18 cellular contexts compared by ENCODE assay signal in genomic region chr19:11177592-11177991, GRCh38. TPM values are rescaled to one million over a fixed set of nuclear protein-coding genes. Genes with fewer than 3 reads are reported as not detected.
"Had no signal": no experiment of that assay in that cellular context is flagged by ENCODE, and none has a peak within 500 bp of the region (broad histone marks: within the 10 kb centered on the region; RNA-seq: fewer than 3 reads in every experiment).

No MANE protein-coding gene starts in this region.

- H3K27me3 ChIP-seq: hepatocyte, neutrophil, suprapubic skin, upper lobe of left lung had no signal

- ATAC-seq: activated CD8-positive, alpha-beta T cell treated with anti-CD3 and anti-CD28 coated beads for 36 hours; esophagus mucosa; naive thymus-derived CD8-positive, alpha-beta T cell; stimulated activated naive CD8-positive, alpha-beta T cell treated with anti-CD3 and anti-CD28 coated beads, Interleukin-15, Interleukin-2, amounts not matched to agents 100 U/mL and 50 U/mL, for 24 hours had no signal

- H3K36me3 Mint-ChIP-seq: naive thymus-derived CD8-positive, alpha-beta T cell had no signal

- H3K36me3 ChIP-seq: neutrophil had no signal

- H3K9me3 ChIP-seq: neutrophil, suprapubic skin, upper lobe of left lung had no signal

- H3K27ac Mint-ChIP-seq: activated CD4-positive, alpha-beta T cell treated with anti-CD3 and anti-CD28 coated beads, Interleukin-2, amount 10 ng/mL, durations not matched to agents 24 days and 14 days; activated CD8-positive, alpha-beta T cell treated with anti-CD3 and anti-CD28 coated beads for 36 hours; activated T-helper 2 cell treated with anti-CD3 and anti-CD28 coated beads, Interferon-gamma antibody, Interleukin-2, Interleukin-4, amounts not matched to agents 10 μg/mL and 5 μg/mL and 100 μg/mL, durations not matched to agents 14 hours and 24 hours and 36 hours had no signal

- H3K27me3 Mint-ChIP-seq: central memory CD8-positive, alpha-beta T cell had no signal

- H3K4me3 ChIP-seq: coronary artery, hepatocyte, suprapubic skin, upper lobe of left lung had no signal

- DNase-seq: activated CD4-positive, alpha-beta T cell treated with anti-CD3 and anti-CD28 coated beads, Interleukin-2, amount 10 ng/mL, durations not matched to agents 24 days and 14 days; activated CD4-positive, CD25-positive, alpha-beta regulatory T cell; activated CD8-positive, alpha-beta T cell treated with anti-CD3 and anti-CD28 coated beads for 36 hours; activated naive CD4-positive, alpha-beta T cell treated with Interleukin-2 at 50 U/mL for 16 hours; activated T-cell treated with anti-CD3 and anti-CD28 coated beads, Interleukin-2, amount 50 U/mL, for 1 hour; naive thymus-derived CD8-positive, alpha-beta T cell; stimulated activated CD4-positive, alpha-beta T cell treated with anti-CD3 and anti-CD28 coated beads, Interleukin-12 subunit alpha, Interleukin-12 subunit beta, amount 100 ng/mL, for 4 hours; stimulated activated naive CD8-positive, alpha-beta T cell treated with anti-CD3 and anti-CD28 coated beads, Interleukin-15, Interleukin-2, amounts not matched to agents 100 U/mL and 50 U/mL, for 24 hours; T-helper 1 cell; T-helper 9 cell had no signal

- H3K4me3 Mint-ChIP-seq: activated CD4-positive, alpha-beta T cell treated with anti-CD3 and anti-CD28 coated beads, Interleukin-2, amount 10 ng/mL, durations not matched to agents 24 days and 14 days; activated CD8-positive, alpha-beta T cell treated with anti-CD3 and anti-CD28 coated beads for 36 hours; central memory CD8-positive, alpha-beta T cell; naive thymus-derived CD8-positive, alpha-beta T cell had no signal

- H3K9me3 Mint-ChIP-seq: activated CD4-positive, alpha-beta T cell treated with anti-CD3 and anti-CD28 coated beads, Interleukin-2, amount 10 ng/mL, durations not matched to agents 24 days and 14 days; activated CD8-positive, alpha-beta T cell treated with anti-CD3 and anti-CD28 coated beads for 36 hours; activated T-helper 2 cell treated with anti-CD3 and anti-CD28 coated beads, Interferon-gamma antibody, Interleukin-2, Interleukin-4, amounts not matched to agents 10 μg/mL and 5 μg/mL and 100 μg/mL, durations not matched to agents 14 hours and 24 hours and 36 hours; central memory CD8-positive, alpha-beta T cell; naive thymus-derived CD8-positive, alpha-beta T cell had no signal

- H3K4me2 ChIP-seq: hepatocyte had no signal

- H3K27ac ChIP-seq: hepatocyte, neutrophil, suprapubic skin had no signal

- H2AFZ ChIP-seq: hepatocyte had no signal

- H3K4me1 Mint-ChIP-seq: central memory CD8-positive, alpha-beta T cell had no signal

RNA-seq across cellular contexts. Expression of gene KANK2, which starts 19.8 kb away (rescaled TPM):
- polyA plus RNA-seq: naive thymus-derived CD8-positive, alpha-beta T cell had no signal
